In genomic region chr15:73464602-73465001, GRCh38 we compare ENCODE assay signal across 16 cellular contexts. TPM values are rescaled to one million over a fixed set of nuclear protein-coding genes. Genes with fewer than 3 reads are reported as not detected.
DNase-seq lines count a peak whose midpoint lies in the region; ATAC-seq and TF ChIP-seq lines count a peak whose summit lies in the region.
"Had no signal": no experiment of that assay in that cellular context is flagged by ENCODE, and none has a peak within 500 bp of the region (broad histone marks: within the 10 kb centered on the region; RNA-seq: fewer than 3 reads in every experiment).

No MANE protein-coding gene starts in this region.

- H3K27me3 Mint-ChIP-seq in glutamatergic neuron (ENCODE audit: unreplicated experiment) = no peaks in the 10 kb centered on the region
- peaks cover 7% of the 10 kb centered on the region for H3K27me3 Mint-ChIP-seq in activated naive CD8-positive, alpha-beta T cell treated with anti-CD3 and anti-CD28 coated beads for 36 hours

- no peak overlapping the region for H3K4me3 Mint-ChIP-seq in glutamatergic neuron (ENCODE audit: unreplicated experiment)
- H3K4me3 Mint-ChIP-seq in activated naive CD8-positive, alpha-beta T cell treated with anti-CD3 and anti-CD28 coated beads for 36 hours = no peak overlapping the region

- ATAC-seq in Panc1 = no peak
- no peak for ATAC-seq in HG03469 (IDR thresholded peaks at IDR 0.05; ENCODE audit: unreplicated experiment)
- ATAC-seq: pancreas had no signal

- H3K9me3 ChIP-seq in Panc1 (ENCODE audit: control insufficient read depth, insufficient read depth, low read depth, low read length) (no peaks in the 10 kb centered on the region), MG63 (no peaks in the 10 kb centered on the region)
- H3K9me3 ChIP-seq: HAP-1, pancreas had no signal

- no TSS peak for BruUV-seq in Panc1 (replicated peaks; lab: Mats Ljungman, UMichigan)

- no peak overlapping the region for H3K27ac Mint-ChIP-seq in glutamatergic neuron (ENCODE audit: unreplicated experiment)
- no peak overlapping the region for H3K27ac Mint-ChIP-seq in activated naive CD8-positive, alpha-beta T cell treated with anti-CD3 and anti-CD28 coated beads for 36 hours

- CTCF ChIA-PET in Panc1 (lab: Charles Lee) = no interaction called here

- DNase-seq in AG09309 (ENCODE audit: low read depth) (no peak), Panc1 (ENCODE audit: low read depth, low spot score) (peak; percentile 2), glutamatergic neuron (no peak), mucosa of gallbladder (ENCODE audit: low spot score) (no peak), MG63 (no peak)
- no peak for DNase-seq in activated naive CD8-positive, alpha-beta T cell treated with anti-CD3 and anti-CD28 coated beads for 36 hours
- DNase-seq: kidney; NCI-H1105 treated with DMSO at 0.1 percent for 48 hours; NCI-H69; pancreas; stimulated activated CD4-positive, alpha-beta T cell treated with anti-CD3 and anti-CD28 coated beads, Interleukin-2, amount 100 ng/mL, for 48 hours; T-helper 1 cell had no signal

- H3K9me3 Mint-ChIP-seq in glutamatergic neuron (ENCODE audit: unreplicated experiment) = no peaks in the 10 kb centered on the region
- no peaks in the 10 kb centered on the region for H3K9me3 Mint-ChIP-seq in activated naive CD8-positive, alpha-beta T cell treated with anti-CD3 and anti-CD28 coated beads for 36 hours

- H3K27me3 ChIP-seq in Panc1 (ENCODE audit: control insufficient read depth, insufficient read depth, low read length) (peaks cover 3% of the 10 kb centered on the region; the same call in 1 of the 2 replicates), MG63 (peaks cover 20% of the 10 kb centered on the region)

- in situ Hi-C loops in Panc1 (cut with HindIII; ENCODE audit: low pct_unique_long_range_greater_than_20kb, low sequenced_read_pairs) = no loop called here

- no peaks in the 10 kb centered on the region for H3K4me1 ChIP-seq in Panc1 (ENCODE audit: control insufficient read depth, insufficient read depth, low read length)
- H3K4me1 ChIP-seq: HAP-1, pancreas had no signal

- H3K27ac ChIP-seq in Panc1 (ENCODE audit: low read length) = no peak overlapping the region
- H3K27ac ChIP-seq: pancreas had no signal

- H3K36me3 Mint-ChIP-seq in glutamatergic neuron (ENCODE audit: unreplicated experiment) = no peaks in the 10 kb centered on the region
- H3K36me3 Mint-ChIP-seq in activated naive CD8-positive, alpha-beta T cell treated with anti-CD3 and anti-CD28 coated beads for 36 hours = no peaks in the 10 kb centered on the region

- peak; percentile 9 for TF ChIP-seq CTCF in AG09309 (IDR thresholded peaks at IDR 0.05; ENCODE audit: control insufficient read depth, insufficient read depth, low read depth, low read length, missing control alignments)
- TF ChIP-seq CTCF in GM12874 (IDR thresholded peaks at IDR 0.05; ENCODE audit: insufficient read depth, low read depth, low read length) = peak; percentile 46; the same call in 1 of the 2 replicates
- TF ChIP-seq CTCF in Panc1 (IDR thresholded peaks at IDR 0.05) = peak; percentile 27
- TF ChIP-seq CTCF in glutamatergic neuron (IDR thresholded peaks at IDR 0.05; ENCODE audit: partially characterized antibody, unreplicated experiment) = peak; percentile 43

- H3K4me1 Mint-ChIP-seq in glutamatergic neuron (ENCODE audit: low read depth, unreplicated experiment) = no peaks in the 10 kb centered on the region
- no peaks in the 10 kb centered on the region for H3K4me1 Mint-ChIP-seq in activated naive CD8-positive, alpha-beta T cell treated with anti-CD3 and anti-CD28 coated beads for 36 hours

- POLR2A ChIA-PET in Panc1 (lab: Charles Lee) = no interaction called here

- H3K4me3 ChIP-seq in AG09309 (ENCODE audit: control insufficient read depth, low read depth, low read length) (no peak overlapping the region), Panc1 (ENCODE audit: low read depth in 2 of 2, low read length in 2 of 2) (no peak overlapping the region), MG63 (no peak overlapping the region)
- H3K4me3 ChIP-seq: HAP-1, pancreas had no signal

- H3K36me3 ChIP-seq in Panc1 (ENCODE audit: control insufficient read depth, insufficient read depth, low read length) (no peaks in the 10 kb centered on the region), MG63 (no peaks in the 10 kb centered on the region)
- H3K36me3 ChIP-seq: HAP-1, pancreas had no signal

- intact Hi-C loops in Panc1 (cut with micrococcal nuclease; ENCODE audit: unreplicated experiment) = no loop called here

RNA-seq across cellular contexts. Expression of gene REC114, which starts 21.6 kb away (rescaled TPM):
- total RNA-seq in Panc1 (2021; ENCODE audit: unreplicated experiment) = not detected
- not detected for polyA plus RNA-seq in Panc1 (2012; ENCODE audit: insufficient read length)
- total RNA-seq in glutamatergic neuron (ENCODE audit: unreplicated experiment) = not detected
- total RNA-seq in activated naive CD8-positive, alpha-beta T cell treated with anti-CD3 and anti-CD28 coated beads for 36 hours = not detected
- not detected for total RNA-seq in mucosa of gallbladder
- total RNA-seq in MG63 (2014; rRNA removed; shearing (Covaris generic); ENCODE audit: low replicate concordance) = not detected in 2 replicates
- total RNA-seq: Daoy, kidney, pancreas had no signal
- polyA plus RNA-seq: pancreas had no signal
